Comparison of ENCODE assay signal across 8 cellular contexts in genomic region chr9:5832543-5833529, GRCh38. TPM values are rescaled to one million over a fixed set of nuclear protein-coding genes. Genes with fewer than 3 reads are reported as not detected.
DNase-seq lines count a peak whose midpoint lies in the region; ATAC-seq and TF ChIP-seq lines count a peak whose summit lies in the region.

ERMP1 (minus strand) TSS chr9:5833117; CDS start chr9:5833027, 90 bp downstream.

- BruUV-seq in Caco-2 (replicated peaks; lab: Mats Ljungman, UMichigan), result no TSS peak

- TF ChIP-seq CTCF in Caco-2 (IDR thresholded peaks at IDR 0.05; ENCODE audit: insufficient read depth in 1 of 2, low read depth in 1 of 2, low read length in 1 of 2, severe bottlenecking in 1 of 2, unreplicated experiment in 1 of 2), result peak; percentile 65 to 76

- DNase-seq in Caco-2 (peak; percentile 79 to 90), HT-29 (ENCODE audit: low spot score) (peak; percentile 92), NK-92 (lab: John Stamatoyannopoulos, UW; ENCODE audit: unreplicated experiment) (peak; percentile 58), mesenteric fat pad (ENCODE audit: low spot score) (peak; percentile 95)
- DNase-seq in activated CD8-positive, alpha-beta memory T cell treated with anti-CD3 and anti-CD28 coated beads for 4 hours (ENCODE audit: low read depth in 2 of 2), result peak; percentile 74 to 77
- DNase-seq in stimulated activated CD8-positive, alpha-beta memory T cell treated with anti-CD3 and anti-CD28 coated beads, Interleukin-15, amount 100 ng/mL, for 24 hours (ENCODE audit: low read depth), result peak; percentile 79

- H3K4me3 ChIP-seq in Caco-2 (ENCODE audit: low read depth, low read length) (peak within 1 kb of the TSS; percentile 74), endocrine pancreas (ENCODE audit: control insufficient read depth, insufficient read depth, low read length) (peak within 1 kb of the TSS; percentile 79)

- H3K4me1 ChIP-seq in Caco-2 (peaks cover 7% of the 10 kb centered on the region), endocrine pancreas (ENCODE audit: control insufficient read depth, insufficient read depth, low read length) (peaks cover 9% of the 10 kb centered on the region)

- H3K4me3 Mint-ChIP-seq in Caco-2 (ENCODE audit: unreplicated experiment), result peak within 1 kb of the TSS; percentile 77

- no peaks in the 10 kb centered on the region for H3K9me3 ChIP-seq in Caco-2
- no peaks in the 10 kb centered on the region for H3K9me3 ChIP-seq in endocrine pancreas (ENCODE audit: control insufficient read depth, low read length)

- H3K36me3 ChIP-seq in Caco-2 (ENCODE audit: control insufficient read depth, insufficient read depth, low read length) (no peaks in the 10 kb centered on the region), endocrine pancreas (ENCODE audit: control insufficient read depth, insufficient read depth, low read length) (no peaks in the 10 kb centered on the region)

- POLR2A ChIA-PET in Caco-2 (lab: Charles Lee), result interaction anchor here (0.6 to 1.4 kb wide), 4 partner anchors 11 to 204 kb away, joined by 3 to 6 read pairs (median 4); partner anchors contain the start of gene RIC1

- CTCF ChIA-PET in Caco-2 (lab: Charles Lee), result interaction anchor here (0.8 to 1.4 kb wide), 7 partner anchors 11 to 222 kb away, joined by 3 to 10 read pairs (median 3); no protein-coding TSS in a partner anchor

- H3K36me3 Mint-ChIP-seq in Caco-2 (ENCODE audit: insufficient read depth, unreplicated experiment), result peaks cover 14% of the 10 kb centered on the region

- peak within 1 kb of the TSS; percentile 91 for H3K27ac Mint-ChIP-seq in Caco-2 (ENCODE audit: unreplicated experiment)

- H3K9me3 Mint-ChIP-seq in Caco-2 (ENCODE audit: unreplicated experiment), result no peaks in the 10 kb centered on the region

- H3K4me1 Mint-ChIP-seq in Caco-2 (ENCODE audit: low read depth, unreplicated experiment), result peaks cover 23% of the 10 kb centered on the region

- peak; percentile 82 for ATAC-seq in GM21360 (IDR thresholded peaks at IDR 0.05; ENCODE audit: unreplicated experiment)

- H3K27me3 ChIP-seq in Caco-2 (replicated peaks; ENCODE audit: control insufficient read depth, insufficient read depth, low read length), result no peaks in the 10 kb centered on the region
- H3K27me3 ChIP-seq in endocrine pancreas (ENCODE audit: control insufficient read depth, insufficient read depth, low read length), result no peaks in the 10 kb centered on the region

- peak within 1 kb of the TSS; percentile 69 for H3K9ac ChIP-seq in endocrine pancreas (ENCODE audit: control insufficient read depth, insufficient read depth, low read length)

- intact Hi-C loops in Caco-2 (cut with micrococcal nuclease; ENCODE audit: unreplicated experiment), result loop anchor here (1.0 to 2.0 kb wide), 2 partner anchors 14 to 32 kb away; no protein-coding TSS in a partner anchor

- no peaks in the 10 kb centered on the region for H3K27me3 Mint-ChIP-seq in Caco-2 (ENCODE audit: insufficient read depth, unreplicated experiment)

RNA-seq across cellular contexts. Expression of gene ERMP1, which starts in this region (rescaled TPM):
- total RNA-seq in Caco-2 (2022) (31.1 and 34.7 TPM in 2 replicates), mesenteric fat pad (8.3 TPM)
- 75.8 and 85.6 TPM in 2 replicates for total RNA-seq in HT-29 (2014; rRNA removed; shearing (Covaris generic))

Comparison
In these comparisons a context has a peak if more than half of its experiments do, and no peak if none do; other contexts are left out.
1. Peak in every context shown above with its lines: DNase-seq, ATAC-seq and H3K4me3 ChIP-seq.